28 cellular contexts compared by ENCODE assay signal in the genomic region with DNA sequence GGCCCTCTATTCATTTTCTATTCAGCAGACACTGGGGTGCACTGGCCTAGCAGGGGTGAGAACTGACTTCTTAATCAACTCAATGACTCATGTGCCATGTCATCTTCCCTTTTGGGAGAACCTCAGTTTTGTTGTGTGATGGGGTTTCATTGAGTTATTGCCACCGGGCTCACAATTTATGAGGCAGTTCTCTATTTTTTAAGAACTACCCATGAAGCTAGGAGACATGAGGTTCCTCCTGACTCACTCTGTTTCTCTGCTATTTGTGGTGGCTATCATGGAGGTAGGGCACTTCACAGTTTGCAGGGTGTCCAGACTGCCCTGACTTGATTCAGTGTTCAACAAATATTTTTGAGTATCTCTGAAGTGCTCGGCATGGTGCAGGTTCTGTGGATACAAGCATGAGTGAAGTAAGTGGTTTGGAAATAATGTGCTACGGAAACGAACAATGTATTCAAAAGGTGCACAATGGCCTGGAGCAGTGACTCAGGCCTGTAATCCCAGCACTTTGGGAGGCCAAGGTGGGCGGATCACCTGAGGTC. TPM values are rescaled to one million over a fixed set of nuclear protein-coding genes. Genes with fewer than 3 reads are reported as not detected.
DNase-seq lines count a peak whose midpoint lies in the region; ATAC-seq and TF ChIP-seq lines count a peak whose summit lies in the region.
"Had no signal": no experiment of that assay in that cellular context is flagged by ENCODE, and none has a peak within 500 bp of the region (broad histone marks: within the 10 kb centered on the region; RNA-seq: fewer than 3 reads in every experiment).

No MANE protein-coding gene starts in this region.

- peak; percentile 65 for ATAC-seq in foreskin keratinocyte
- ATAC-seq in naive thymus-derived CD8-positive, alpha-beta T cell: no peak
- ATAC-seq: activated CD8-positive, alpha-beta memory T cell treated with anti-CD3 and anti-CD28 coated beads, Interleukin-2, amount 10 ng/mL, durations not matched to agents 7 days and 5 days; activated naive CD8-positive, alpha-beta T cell treated with anti-CD3 and anti-CD28 coated beads, Interleukin-2, amount 50 U/mL, for 24 hours; Panc1; SK-N-SH treated with all-trans-retinoic acid at 6 μM for 48 hours had no signal

- no peaks in the 10 kb centered on the region for H3K9me3 Mint-ChIP-seq in naive thymus-derived CD8-positive, alpha-beta T cell
- H3K9me3 Mint-ChIP-seq: activated naive CD8-positive, alpha-beta T cell treated with anti-CD3 and anti-CD28 coated beads, Interleukin-2, amount 50 U/mL, for 24 hours; activated T-helper 2 cell treated with anti-CD3 and anti-CD28 coated beads, Interferon-gamma antibody, Interleukin-2, Interleukin-4, amounts not matched to agents 10 μg/mL and 5 μg/mL and 100 μg/mL, durations not matched to agents 14 hours and 24 hours and 36 hours; brain; CD4-positive, alpha-beta memory T cell; H9; type B pancreatic cell had no signal

- TF ChIP-seq CTCF in RWPE1 (conservative IDR thresholded peaks at IDR 0.05; ENCODE audit: low read depth) (no peak), foreskin keratinocyte (conservative IDR thresholded peaks at IDR 0.05) (no peak)

- peak overlapping the region; percentile 77 for H3K27ac ChIP-seq in RWPE1
- H3K27ac ChIP-seq in foreskin keratinocyte: peak overlapping the region; percentile 92
- H3K27ac ChIP-seq: colonic mucosa, stomach had no signal

- no peak overlapping the region for H3K4me3 Mint-ChIP-seq in naive thymus-derived CD8-positive, alpha-beta T cell
- H3K4me3 Mint-ChIP-seq: activated CD8-positive, alpha-beta memory T cell treated with anti-CD3 and anti-CD28 coated beads, Interleukin-2, amount 10 ng/mL, durations not matched to agents 7 days and 5 days; activated naive CD8-positive, alpha-beta T cell treated with anti-CD3 and anti-CD28 coated beads, Interleukin-2, amount 50 U/mL, for 24 hours; brain; H9; type B pancreatic cell had no signal

- peak overlapping the region in 1 of 10 donors; percentile 19 for H3K27ac Mint-ChIP-seq in naive thymus-derived CD8-positive, alpha-beta T cell
- H3K27ac Mint-ChIP-seq: activated CD8-positive, alpha-beta memory T cell treated with anti-CD3 and anti-CD28 coated beads, Interleukin-2, amount 10 ng/mL, durations not matched to agents 7 days and 5 days; activated naive CD8-positive, alpha-beta T cell treated with anti-CD3 and anti-CD28 coated beads, Interleukin-2, amount 50 U/mL, for 24 hours; activated T-helper 2 cell treated with anti-CD3 and anti-CD28 coated beads, Interferon-gamma antibody, Interleukin-2, Interleukin-4, amounts not matched to agents 10 μg/mL and 5 μg/mL and 100 μg/mL, durations not matched to agents 14 hours and 24 hours and 36 hours; brain; CD4-positive, alpha-beta memory T cell; H9; type B pancreatic cell had no signal

- peak; percentile 54 for DNase-seq in COLO668 (lab: John Stamatoyannopoulos, UW; ENCODE audit: unreplicated experiment)
- peak; percentile 58 for DNase-seq in M059J (ENCODE audit: low read depth)
- DNase-seq in RWPE1 (ENCODE audit: low spot score): peak; percentile 56
- peak in 1 of 2 donors; percentile 74 for DNase-seq in foreskin keratinocyte
- no peak for DNase-seq in NCI-H82 treated with DMSO at 0.1 percent for 48 hours (lab: John Stamatoyannopoulos, UW; ENCODE audit: unreplicated experiment)
- DNase-seq in naive thymus-derived CD8-positive, alpha-beta T cell: no peak
- no peak for DNase-seq in NCI-H1694 treated with DMSO at 0.1 percent for 48 hours (lab: John Stamatoyannopoulos, UW)
- DNase-seq in hippocampal formation (lab: John Stamatoyannopoulos, UW): no peak
- DNase-seq: activated CD4-positive, CD25-positive, alpha-beta regulatory T cell treated with anti-CD3 and anti-CD28 coated beads, Interleukin-2, amount 50 U/mL, for 72 hours; activated CD8-positive, alpha-beta memory T cell treated with anti-CD3 and anti-CD28 coated beads, Interleukin-2, amount 10 ng/mL, durations not matched to agents 7 days and 5 days; activated naive CD8-positive, alpha-beta T cell treated with anti-CD3 and anti-CD28 coated beads, Interleukin-2, amount 50 U/mL, for 24 hours; CD4-positive, alpha-beta memory T cell; colonic mucosa; foreskin fibroblast; H9; hypothalamus; NCI-H526 treated with DMSO at 0.1 percent for 48 hours; occipital lobe; retina; stimulated activated CD4-positive, alpha-beta T cell treated with anti-CD3 and anti-CD28 coated beads, Interleukin-4, amount 100 ng/mL, for 4 hours; stomach; T1000 had no signal

- H3K36me3 Mint-ChIP-seq in naive thymus-derived CD8-positive, alpha-beta T cell: no peaks in the 10 kb centered on the region
- H3K36me3 Mint-ChIP-seq: activated CD8-positive, alpha-beta memory T cell treated with anti-CD3 and anti-CD28 coated beads, Interleukin-2, amount 10 ng/mL, durations not matched to agents 7 days and 5 days; brain; CD4-positive, alpha-beta memory T cell; type B pancreatic cell had no signal

- POLR2A ChIA-PET in RWPE1 (lab: Yijun Ruan, JAX; ENCODE audit: low non-redundant PET): no interaction called here
- POLR2A ChIA-PET in naive thymus-derived CD8-positive, alpha-beta T cell (lab: Charles Lee): interaction anchor here (0.7 kb wide), 2 partner anchors 52 to 200 kb away, joined by 3 read pairs; no protein-coding TSS in a partner anchor

- no peaks in the 10 kb centered on the region for H3K27me3 ChIP-seq in foreskin keratinocyte
- H3K27me3 ChIP-seq: colonic mucosa had no signal

- peaks cover 3 to 7% (median 3%) of the 10 kb centered on the region in 4 donors for H3K4me1 Mint-ChIP-seq in naive thymus-derived CD8-positive, alpha-beta T cell
- H3K4me1 Mint-ChIP-seq: activated CD8-positive, alpha-beta memory T cell treated with anti-CD3 and anti-CD28 coated beads, Interleukin-2, amount 10 ng/mL, durations not matched to agents 7 days and 5 days; activated naive CD8-positive, alpha-beta T cell treated with anti-CD3 and anti-CD28 coated beads, Interleukin-2, amount 50 U/mL, for 24 hours had no signal

- peaks cover 22% of the 10 kb centered on the region for H3K4me1 ChIP-seq in foreskin keratinocyte
- H3K4me1 ChIP-seq: colonic mucosa had no signal

- CTCF ChIA-PET in RWPE1 (lab: Yijun Ruan, JAX): interaction anchor here (0.7 to 1.2 kb wide), 5 partner anchors 10 to 627 kb away, joined by 3 to 5 read pairs (median 4); no protein-coding TSS in a partner anchor

- peaks cover 0 to 4% (median 0%) of the 10 kb centered on the region in 5 donors for H3K27me3 Mint-ChIP-seq in naive thymus-derived CD8-positive, alpha-beta T cell
- H3K27me3 Mint-ChIP-seq: activated naive CD8-positive, alpha-beta T cell treated with anti-CD3 and anti-CD28 coated beads, Interleukin-2, amount 50 U/mL, for 24 hours; type B pancreatic cell had no signal

RNA-seq across cellular contexts. Expression of a gene that starts 39.3 kb away (rescaled TPM):
- 2,332 and 4,342 TPM in 2 replicates for total RNA-seq in M059J (2014; rRNA removed; shearing (Covaris generic))
- 459 and 490 TPM in 2 replicates for total RNA-seq in foreskin keratinocyte
- polyA plus RNA-seq in foreskin keratinocyte: 365 and 441 TPM in 2 replicates
- not detected for total RNA-seq in naive thymus-derived CD8-positive, alpha-beta T cell
- polyA plus RNA-seq in naive thymus-derived CD8-positive, alpha-beta T cell: not detected

RNA-seq across cellular contexts. Expression of a gene that starts 56.3 kb away (rescaled TPM):
- 0.05 and 0.17 TPM in 2 replicates for total RNA-seq in M059J (2014; rRNA removed; shearing (Covaris generic))
- 85.9 and 95.1 TPM in 2 replicates for total RNA-seq in foreskin keratinocyte
- 26.4 and 26.8 TPM in 2 replicates for polyA plus RNA-seq in foreskin keratinocyte
- not detected for total RNA-seq in naive thymus-derived CD8-positive, alpha-beta T cell
- polyA plus RNA-seq in naive thymus-derived CD8-positive, alpha-beta T cell: under 1 TPM in 1 of 3 donors, not detected in 2; 0.03 TPM
- total RNA-seq: activated CD8-positive, alpha-beta memory T cell treated with anti-CD3 and anti-CD28 coated beads, Interleukin-2, amount 10 ng/mL, durations not matched to agents 7 days and 5 days; CD4-positive, alpha-beta memory T cell; colonic mucosa; lung microvascular endothelial cell had no signal
- polyA plus RNA-seq: CD4-positive, alpha-beta memory T cell had no signal

Comparison
In these comparisons a context has a peak if more than half of its experiments do, and no peak if none do; other contexts are left out.
1. DNase-seq: peak in COLO668 (single experiment), M059J (single experiment) and RWPE1 (single experiment); none in NCI-H82 treated with DMSO at 0.1 percent for 48 hours (single experiment), naive thymus-derived CD8-positive, alpha-beta T cell (0 of 10), NCI-H1694 treated with DMSO at 0.1 percent for 48 hours (single experiment) and hippocampal formation (0 of 2).
2. RNA of a gene that starts 39.3 kb away (total RNA-seq): 2,332 to 4,342 TPM in M059J and 459 to 490 TPM in foreskin keratinocyte; not detected in naive thymus-derived CD8-positive, alpha-beta T cell; every median in the first group is over 100 times any median in the second.
3. RNA of a gene that starts 56.3 kb away (total RNA-seq): 85.9 to 95.1 TPM in foreskin keratinocyte; 0.05 to 0.17 TPM in M059J and not detected in naive thymus-derived CD8-positive, alpha-beta T cell; every median in the first group is over 10 times any median in the second.